In genomic region chr12:122860052-122860853, GRCh38 we compare ENCODE assay signal across 1 cellular context.
TF ChIP-seq lines count a peak whose summit lies in the region.

No MANE protein-coding gene starts in this region.

TF ChIP-seq in GM23338, 12 proteins besides CTCF, POLR2A, EP300 and RAD21 (continued from another document):
- TF ChIP-seq ZNF462 (CRISPR knock-in tag; IDR thresholded peaks at IDR 0.05): no peak
- TF ChIP-seq EZH2 (IDR thresholded peaks at IDR 0.05; ENCODE audit: low read depth, unreplicated experiment): no peak
- TF ChIP-seq ZNF331 (CRISPR knock-in tag; IDR thresholded peaks at IDR 0.05; ENCODE audit: low read depth): no peak
- TF ChIP-seq ZNF114 (CRISPR knock-in tag; IDR thresholded peaks at IDR 0.05): no peak
- no peak for TF ChIP-seq NANOG (IDR thresholded peaks at IDR 0.05; ENCODE audit: borderline replicate concordance)
- TF ChIP-seq EZH2phosphoT487 (IDR thresholded peaks at IDR 0.05; ENCODE audit: unreplicated experiment): no peak
- TF ChIP-seq, protein P1, sequence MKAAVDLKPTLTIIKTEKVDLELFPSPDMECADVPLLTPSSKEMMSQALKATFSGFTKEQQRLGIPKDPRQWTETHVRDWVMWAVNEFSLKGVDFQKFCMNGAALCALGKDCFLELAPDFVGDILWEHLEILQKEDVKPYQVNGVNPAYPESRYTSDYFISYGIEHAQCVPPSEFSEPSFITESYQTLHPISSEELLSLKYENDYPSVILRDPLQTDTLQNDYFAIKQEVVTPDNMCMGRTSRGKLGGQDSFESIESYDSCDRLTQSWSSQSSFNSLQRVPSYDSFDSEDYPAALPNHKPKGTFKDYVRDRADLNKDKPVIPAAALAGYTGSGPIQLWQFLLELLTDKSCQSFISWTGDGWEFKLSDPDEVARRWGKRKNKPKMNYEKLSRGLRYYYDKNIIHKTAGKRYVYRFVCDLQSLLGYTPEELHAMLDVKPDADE (IDR thresholded peaks at IDR 0.05): no peak
